ENCODE assay signal across 1 cellular context in genomic region chr17:53626286-53626685, GRCh38.
TF ChIP-seq lines count a peak whose summit lies in the region.

No MANE protein-coding gene starts in this region.

TF ChIP-seq in K562, 482 proteins besides CTCF, POLR2A, EP300 and RAD21 (continued from another document):
- 0 out of 4 replicates have a peak, but pooled peaks of 1 of the 2 experiments have one; percentile 18 for TF ChIP-seq MLLT1 (IDR thresholded peaks at IDR 0.05)
- TF ChIP-seq FOXM1 (IDR thresholded peaks at IDR 0.05; ENCODE audit: low read depth), result no peak
- TF ChIP-seq FOXM1 (CRISPR knock-in tag; IDR thresholded peaks at IDR 0.05; ENCODE audit: low read depth), result no peak
- TF ChIP-seq ATF3 (IDR thresholded peaks at IDR 0.05), result peak; percentile 95
- no peak for TF ChIP-seq ATF3 (CRISPR knock-in tag; conservative IDR thresholded peaks at IDR 0.05)
- TF ChIP-seq ZNF239 (CRISPR knock-in tag; IDR thresholded peaks at IDR 0.05), result no peak
- TF ChIP-seq MAFG (tag; conservative IDR thresholded peaks at IDR 0.05), result peak; percentile 40; the same call in 1 of the 2 replicates
- TF ChIP-seq MEF2D (tag; conservative IDR thresholded peaks at IDR 0.05; ENCODE audit: low read depth), result peak; percentile 60; the same call in 1 of the 2 replicates
- TF ChIP-seq ZC3H11A (IDR thresholded peaks at IDR 0.05; ENCODE audit: low read depth, low read length), result no peak
- peak in 1 of 2 experiments; percentile 39; a peak in 1 of 4 replicates for TF ChIP-seq RCOR1 (IDR thresholded peaks at IDR 0.05; ENCODE audit: borderline replicate concordance in 1 of 2, low read depth in 2 of 2, low read length in 2 of 2)
- TF ChIP-seq STAT5B (CRISPR knock-in tag; IDR thresholded peaks at IDR 0.05), result no peak
- TF ChIP-seq SOX6 (IDR thresholded peaks at IDR 0.05), result peak; percentile 26; the same call in 1 of the 2 replicates
- no peak for TF ChIP-seq TEAD1 (CRISPR knock-in tag; IDR thresholded peaks at IDR 0.05)
- TF ChIP-seq CLOCK (CRISPR knock-in tag; IDR thresholded peaks at IDR 0.05; ENCODE audit: borderline replicate concordance), result no peak
- TF ChIP-seq NFE2 (IDR thresholded peaks at IDR 0.05; ENCODE audit: low read depth), result peak; percentile 66; the same call in 1 of the 2 replicates
- no peak for TF ChIP-seq HDAC2 (IDR thresholded peaks at IDR 0.05)
- TF ChIP-seq ZBTB26 (CRISPR knock-in tag; IDR thresholded peaks at IDR 0.05), result no peak
- TF ChIP-seq DPF2 (IDR thresholded peaks at IDR 0.05), result peak; percentile 73
- peak; percentile 73 for TF ChIP-seq FOSL1 (tag; conservative IDR thresholded peaks at IDR 0.05)
- TF ChIP-seq BMI1 (IDR thresholded peaks at IDR 0.05; ENCODE audit: low read length), result no peak
- TF ChIP-seq SMARCE1 (IDR thresholded peaks at IDR 0.05), result peak; percentile 64
- TF ChIP-seq RNF2 (IDR thresholded peaks at IDR 0.05), result no peak
- TF ChIP-seq SMARCA4 (IDR thresholded peaks at IDR 0.05), result peak; percentile 83
- TF ChIP-seq TAL1 (IDR thresholded peaks at IDR 0.05), result no peak
- peak; percentile 41; the same call in 1 of the 2 replicates for TF ChIP-seq MAFK (IDR thresholded peaks at IDR 0.05; ENCODE audit: low read length)
- TF ChIP-seq ZNF384 (IDR thresholded peaks at IDR 0.05; ENCODE audit: low read depth, low read length), result peak; percentile 32; the same call in 1 of the 2 replicates
- no peak for TF ChIP-seq FUS (optimal IDR thresholded peaks at IDR 0.05; ENCODE audit: low read depth, low read length)
- TF ChIP-seq DACH1 (IDR thresholded peaks at IDR 0.05; ENCODE audit: partially characterized antibody), result peak; percentile 57
- 0 out of 2 replicates have a peak, but pooled peaks have one; percentile 15 for TF ChIP-seq TEAD4 (IDR thresholded peaks at IDR 0.05; ENCODE audit: low read length)
- TF ChIP-seq TEAD4 (CRISPR knock-in tag; IDR thresholded peaks at IDR 0.05; ENCODE audit: borderline replicate concordance), result no peak
- no peak for TF ChIP-seq E2F3 (CRISPR knock-in tag; IDR thresholded peaks at IDR 0.05)
- peak; percentile 54; the same call in 1 of the 2 replicates for TF ChIP-seq MAFF (IDR thresholded peaks at IDR 0.05; ENCODE audit: low read length)
- TF ChIP-seq SRSF1 (IDR thresholded peaks at IDR 0.05; ENCODE audit: low read depth, low read length), result no peak
- TF ChIP-seq ZNF316 (IDR thresholded peaks at IDR 0.05), result peak; percentile 65
- no peak for TF ChIP-seq ZNF277 (CRISPR knock-in tag; IDR thresholded peaks at IDR 0.05; ENCODE audit: borderline replicate concordance)
- no peak for TF ChIP-seq FOXA3 (CRISPR knock-in tag; conservative IDR thresholded peaks at IDR 0.05 in 1 of 2, IDR thresholded peaks at IDR 0.05 in 1 of 2)
- peak; percentile 67 for TF ChIP-seq C11orf30 (IDR thresholded peaks at IDR 0.05; ENCODE audit: low read depth)
- no peak for TF ChIP-seq LCOR (CRISPR knock-in tag; IDR thresholded peaks at IDR 0.05)
- no peak for TF ChIP-seq MXD1 (CRISPR knock-in tag; IDR thresholded peaks at IDR 0.05; ENCODE audit: borderline replicate concordance, poor library complexity, severe bottlenecking)
- TF ChIP-seq GABPA (tag; conservative IDR thresholded peaks at IDR 0.05; ENCODE audit: low read depth), result no peak
- no peak for TF ChIP-seq NR2C2 (CRISPR knock-in tag; IDR thresholded peaks at IDR 0.05)
- TF ChIP-seq NR2C2 (tag; IDR thresholded peaks at IDR 0.05), result no peak
- TF ChIP-seq HMBOX1 (IDR thresholded peaks at IDR 0.05), result peak; percentile 50
- peak; percentile 77 for TF ChIP-seq SMARCC2 (IDR thresholded peaks at IDR 0.05; ENCODE audit: low read depth)
- TF ChIP-seq MEF2A (IDR thresholded peaks at IDR 0.05; ENCODE audit: control insufficient read depth, low read depth, low read length), result peak; percentile 99
- TF ChIP-seq JUN (IDR thresholded peaks at IDR 0.05; ENCODE audit: borderline replicate concordance, low read depth, low read length), result peak; percentile 75
- no peak for TF ChIP-seq JUN (CRISPR knock-in tag; IDR thresholded peaks at IDR 0.05; ENCODE audit: borderline replicate concordance)
- TF ChIP-seq TBL1XR1 (IDR thresholded peaks at IDR 0.05; ENCODE audit: low read length in 2 of 2), result no peak
- no peak for TF ChIP-seq MCM2 (IDR thresholded peaks at IDR 0.05; ENCODE audit: low read depth)
- TF ChIP-seq HCFC1 (IDR thresholded peaks at IDR 0.05; ENCODE audit: low read depth, low read length), result no peak
